Comparison of ENCODE assay signal across 25 cellular contexts in genomic region chr11:64539711-64540420, GRCh38. TPM values are rescaled to one million over a fixed set of nuclear protein-coding genes. Genes with fewer than 3 reads are reported as not detected.
DNase-seq lines count a peak whose midpoint lies in the region; ATAC-seq and TF ChIP-seq lines count a peak whose summit lies in the region.
"Had no signal": no experiment of that assay in that cellular context is flagged by ENCODE, and none has a peak within 500 bp of the region (broad histone marks: within the 10 kb centered on the region; RNA-seq: fewer than 3 reads in every experiment).

No MANE protein-coding gene starts in this region.

- H3K36me3 ChIP-seq in H7 (replicated peaks; ENCODE audit: control insufficient read depth, insufficient read depth, low read length) (no peaks in the 10 kb centered on the region), testis (ENCODE audit: low read depth, missing control alignments) (no peaks in the 10 kb centered on the region)
- H3K36me3 ChIP-seq: pancreas, right lobe of liver, tibial nerve had no signal

- no peak for ATAC-seq in effector memory CD8-positive, alpha-beta T cell (replicated peaks)
- ATAC-seq: activated CD4-positive, alpha-beta T cell treated with anti-CD3 and anti-CD28 coated beads for 36 hours; activated T-cell treated with anti-CD3 and anti-CD28 coated beads, Interleukin-2, amount 50 U/mL, for 4 hours; CD8-positive, alpha-beta T cell; HCT116; mucosa of descending colon; Panc1; pancreas; stimulated activated naive CD8-positive, alpha-beta T cell treated with anti-CD3 and anti-CD28 coated beads, Interleukin-15, Interleukin-2, amounts not matched to agents 100 U/mL and 50 U/mL, for 24 hours; T-cell had no signal

- TF ChIP-seq POLR2A in NB4 (IDR thresholded peaks at IDR 0.05; ENCODE audit: extremely low read depth, insufficient read length) (no peak), testis (IDR thresholded peaks at IDR 0.05) (no peak)

- H3K27ac ChIP-seq in testis, result no peak overlapping the region
- H3K27ac ChIP-seq: pancreas, right lobe of liver, tibial nerve had no signal

- H3K4me3 ChIP-seq in H7 (ENCODE audit: insufficient read depth, low read depth, low read length), result no peak overlapping the region
- no peak overlapping the region for H3K4me3 ChIP-seq in NB4 (ENCODE audit: low read depth, low read length)
- H3K4me3 ChIP-seq in testis, result no peak overlapping the region
- H3K4me3 ChIP-seq: mucosa of descending colon, pancreas, right lobe of liver, tibial nerve had no signal

- H3K4me1 Mint-ChIP-seq in glutamatergic neuron (ENCODE audit: low read depth, unreplicated experiment), result peaks cover 9% of the 10 kb centered on the region
- H3K4me1 Mint-ChIP-seq in effector memory CD8-positive, alpha-beta T cell (ENCODE audit: low read depth in 2 of 2), result peaks cover 0 to 3% of the 10 kb centered on the region in 2 donors
- H3K4me1 Mint-ChIP-seq: activated CD4-positive, alpha-beta T cell treated with anti-CD3 and anti-CD28 coated beads for 36 hours; T-cell had no signal

- H3K4me1 ChIP-seq in testis, result no peaks in the 10 kb centered on the region
- H3K4me1 ChIP-seq: pancreas, right lobe of liver, tibial nerve had no signal

- DNase-seq in H7 (peak; percentile 55), NB4 (ENCODE audit: low read depth) (peak; percentile 56), glutamatergic neuron (no peak), testis (peak; percentile 35), HT-29 (ENCODE audit: low spot score) (no peak), retina (no peak)
- DNase-seq in effector memory CD8-positive, alpha-beta T cell, result no peak
- DNase-seq: activated CD4-positive, alpha-beta T cell treated with anti-CD3 and anti-CD28 coated beads for 36 hours; activated CD8-positive, alpha-beta memory T cell treated with anti-CD3 and anti-CD28 coated beads for 24 hours; activated T-cell treated with anti-CD3 and anti-CD28 coated beads, Interleukin-2, amount 50 U/mL, for 4 hours; CD8-positive, alpha-beta T cell; cortex of kidney; islet precursor cell; mucosa of descending colon; NCI-H1417; NCI-H524; stimulated activated naive CD8-positive, alpha-beta T cell treated with anti-CD3 and anti-CD28 coated beads, Interleukin-15, Interleukin-2, amounts not matched to agents 100 U/mL and 50 U/mL, for 24 hours; T-cell had no signal

- no peak overlapping the region for H3K27ac Mint-ChIP-seq in glutamatergic neuron (ENCODE audit: unreplicated experiment)
- H3K27ac Mint-ChIP-seq in effector memory CD8-positive, alpha-beta T cell, result peak overlapping the region in 1 of 2 donors; percentile 68
- H3K27ac Mint-ChIP-seq: activated CD4-positive, alpha-beta T cell treated with anti-CD3 and anti-CD28 coated beads for 36 hours; CD8-positive, alpha-beta T cell; T-cell had no signal

- 62 to 63% methylated on average over 9 of the region's 9 CpGs for WGBS in testis, 2 donors

- H3K9me3 Mint-ChIP-seq in glutamatergic neuron (ENCODE audit: unreplicated experiment), result peaks cover 4% of the 10 kb centered on the region
- H3K9me3 Mint-ChIP-seq in effector memory CD8-positive, alpha-beta T cell, result no peaks in the 10 kb centered on the region
- H3K9me3 Mint-ChIP-seq: activated T-cell treated with anti-CD3 and anti-CD28 coated beads, Interleukin-2, amount 50 U/mL, for 4 hours; CD8-positive, alpha-beta T cell; T-cell had no signal

- TF ChIP-seq CTCF in NB4 (IDR thresholded peaks at IDR 0.05; ENCODE audit: low read depth, low read length) (no peak), glutamatergic neuron (IDR thresholded peaks at IDR 0.05; ENCODE audit: partially characterized antibody, unreplicated experiment) (no peak), testis (IDR thresholded peaks at IDR 0.05) (no peak)

- no peaks in the 10 kb centered on the region for H3K9me3 ChIP-seq in testis
- H3K9me3 ChIP-seq: mucosa of descending colon, pancreas, right lobe of liver had no signal

- peaks cover 25% of the 10 kb centered on the region for H3K36me3 Mint-ChIP-seq in glutamatergic neuron (ENCODE audit: unreplicated experiment)
- no peaks in the 10 kb centered on the region for H3K36me3 Mint-ChIP-seq in effector memory CD8-positive, alpha-beta T cell (ENCODE audit: insufficient read depth)
- H3K36me3 Mint-ChIP-seq: CD8-positive, alpha-beta T cell; T-cell had no signal

- H3K4me3 Mint-ChIP-seq in glutamatergic neuron (ENCODE audit: unreplicated experiment), result peak overlapping the region; percentile 25
- no peak overlapping the region for H3K4me3 Mint-ChIP-seq in effector memory CD8-positive, alpha-beta T cell
- H3K4me3 Mint-ChIP-seq: activated CD4-positive, alpha-beta T cell treated with anti-CD3 and anti-CD28 coated beads for 36 hours; activated T-cell treated with anti-CD3 and anti-CD28 coated beads, Interleukin-2, amount 50 U/mL, for 4 hours; CD8-positive, alpha-beta T cell; nephron; T-cell had no signal

- H3K27me3 ChIP-seq in H7 (ENCODE audit: control insufficient read depth, insufficient read depth, low read length) (no peaks in the 10 kb centered on the region), testis (no peaks in the 10 kb centered on the region)
- H3K27me3 ChIP-seq: pancreas, right lobe of liver, tibial nerve had no signal

- peaks cover 8% of the 10 kb centered on the region for H3K27me3 Mint-ChIP-seq in glutamatergic neuron (ENCODE audit: unreplicated experiment)
- H3K27me3 Mint-ChIP-seq in effector memory CD8-positive, alpha-beta T cell, result peaks cover 65% of the 10 kb centered on the region in 2 donors

- intact Hi-C loops in testis (cut with DNase I; ENCODE audit: low total_unique reads), result loop anchor here (10.0 kb wide), 1 partner anchor 185 kb away; the partner anchor contains the start of gene NRXN2

RNA-seq across cellular contexts. Expression of gene SLC22A11, which starts 15.9 kb away (rescaled TPM):
- total RNA-seq in H7 (2014; rRNA removed; shearing (Covaris generic)), result 0.67 TPM in 1 of 2 replicates, not detected in the other
- not detected for total RNA-seq in glutamatergic neuron (ENCODE audit: unreplicated experiment)
- 1 to 10 TPM in 1 of 2 donors, under 1 TPM in 1; 0.63 to 1.2 TPM for total RNA-seq in testis
- polyA plus RNA-seq in testis (ENCODE audit: insufficient read depth, low read depth, low replicate concordance), result 1.7 TPM
- 0.13 TPM in 1 of 2 replicates, not detected in the other for total RNA-seq in HT-29 (2014; rRNA removed; shearing (Covaris generic))
- total RNA-seq: activated T-cell treated with anti-CD3 and anti-CD28 coated beads, Interleukin-2, amount 50 U/mL, for 4 hours; CD8-positive, alpha-beta T cell; M059J; T-cell; tibial nerve had no signal

RNA-seq across cellular contexts. Expression of gene SLC22A12, which starts 51.2 kb away (rescaled TPM):
- not detected in 2 replicates for total RNA-seq in H7 (2014; rRNA removed; shearing (Covaris generic))
- total RNA-seq in glutamatergic neuron (ENCODE audit: unreplicated experiment) (not detected), testis (not detected)
- not detected for polyA plus RNA-seq in testis (ENCODE audit: insufficient read depth, low read depth, low replicate concordance)
- not detected in 2 replicates for total RNA-seq in HT-29 (2014; rRNA removed; shearing (Covaris generic))
- total RNA-seq: activated CD4-positive, alpha-beta T cell treated with anti-CD3 and anti-CD28 coated beads for 36 hours; activated T-cell treated with anti-CD3 and anti-CD28 coated beads, Interleukin-2, amount 50 U/mL, for 4 hours; CD8-positive, alpha-beta T cell; M059J; mucosa of descending colon; pancreas; T-cell had no signal
- polyA plus RNA-seq: pancreas had no signal

Comparison
In these comparisons a context has a peak if more than half of its experiments do, and no peak if none do; other contexts are left out.
1. DNase-seq: peak in H7 (single experiment), NB4 (single experiment) and testis (single experiment); none in glutamatergic neuron (single experiment), effector memory CD8-positive, alpha-beta T cell (0 of 3), HT-29 (single experiment) and retina (single experiment).